In the genomic region with DNA sequence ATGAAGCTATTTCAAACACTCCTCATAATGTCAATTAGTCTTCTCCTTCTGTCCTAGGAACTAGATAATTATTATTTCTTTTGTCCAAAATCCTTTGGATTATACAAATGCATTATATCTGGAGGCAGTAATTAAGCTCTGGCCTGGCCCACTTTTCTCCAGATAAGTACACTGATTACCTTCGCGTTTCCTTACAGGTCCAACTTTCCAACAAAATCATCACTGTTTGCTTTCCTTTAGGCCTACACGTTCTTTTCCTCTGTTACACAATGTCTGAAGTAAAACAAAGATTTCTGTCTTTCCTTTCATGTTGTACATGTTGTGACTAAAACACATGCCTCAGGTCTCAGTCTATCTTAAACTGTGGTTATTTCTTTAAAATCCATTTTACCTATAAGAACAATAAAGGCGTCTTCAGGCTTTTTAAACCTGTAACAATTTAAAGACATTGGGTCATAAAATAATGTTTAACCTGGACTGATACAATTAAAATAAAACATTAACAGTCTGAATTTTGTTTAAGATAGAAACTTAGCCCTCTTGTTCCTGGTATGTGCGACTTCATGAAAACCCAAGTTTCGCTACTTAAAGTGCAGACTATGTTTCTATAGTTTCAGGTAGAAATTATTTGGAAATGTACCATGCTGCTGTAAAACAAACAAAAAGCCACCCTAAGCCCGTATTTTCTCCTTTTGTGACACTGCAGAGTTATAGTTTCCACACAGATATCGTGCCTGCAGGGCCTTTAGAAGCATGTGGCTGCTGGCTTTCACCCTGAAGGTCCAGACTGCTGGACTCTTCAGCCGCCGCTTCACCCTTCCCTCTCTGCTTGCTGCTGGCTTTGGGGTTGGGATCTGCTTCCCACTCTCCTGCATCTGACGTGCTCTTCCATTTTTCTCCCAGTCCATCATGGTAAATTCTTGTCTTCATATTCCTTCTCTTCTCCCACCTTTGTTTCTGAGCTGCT, we compare ENCODE assay signal across 24 cellular contexts.
DNase-seq lines count a peak whose midpoint lies in the region; ATAC-seq and TF ChIP-seq lines count a peak whose summit lies in the region.
"Had no signal": no experiment of that assay in that cellular context is flagged by ENCODE, and none has a peak within 500 bp of the region (broad histone marks: within the 10 kb centered on the region; RNA-seq: fewer than 3 reads in every experiment).

No MANE protein-coding gene starts in this region.

- H3K27me3 Mint-ChIP-seq in activated CD8-positive, alpha-beta T cell treated with anti-CD3 and anti-CD28 coated beads, Interleukin-2, amount 10 ng/mL, durations not matched to agents 7 days and 5 days (ENCODE audit: low read depth): no peaks in the 10 kb centered on the region
- H3K27me3 Mint-ChIP-seq in CD14-positive monocyte (ENCODE audit: low read depth in 3 of 3): no peaks in the 10 kb centered on the region
- H3K27me3 Mint-ChIP-seq: CD4-positive, alpha-beta memory T cell; CD4-positive, CD25-positive, alpha-beta regulatory T cell; CD8-positive, alpha-beta memory T cell had no signal

- H3K4me3 ChIP-seq in neural cell (ENCODE audit: low read length) (no peak overlapping the region), dorsolateral prefrontal cortex (no peak overlapping the region)
- H3K4me3 ChIP-seq: BLaER1 treated with 17β-estradiol and CSF1 and Interleukin-3, amounts not matched to agents 10 nM and 100 nM; GM12878 had no signal

- in situ Hi-C loops in KBM-7 (cut with MboI; ENCODE audit: low pct_unique_long_range_greater_than_20kb, low sequenced_read_pairs): no loop called here

- no peak overlapping the region for H3K4me3 Mint-ChIP-seq in activated CD8-positive, alpha-beta T cell treated with anti-CD3 and anti-CD28 coated beads, Interleukin-2, amount 10 ng/mL, durations not matched to agents 7 days and 5 days
- H3K4me3 Mint-ChIP-seq in CD14-positive monocyte: no peak overlapping the region
- H3K4me3 Mint-ChIP-seq: CD4-positive, alpha-beta memory T cell; CD4-positive, CD25-positive, alpha-beta regulatory T cell; CD8-positive, alpha-beta memory T cell had no signal

- H3K9me3 ChIP-seq in neural cell (ENCODE audit: low read length): no peaks in the 10 kb centered on the region
- H3K9me3 ChIP-seq: BE2C; BLaER1 treated with 17β-estradiol and CSF1 and Interleukin-3, amounts not matched to agents 10 nM and 100 nM had no signal

- H3F3A ChIP-seq in neural cell (ENCODE audit: insufficient read depth, low read length, poor library complexity, severe bottlenecking): no peaks in the 10 kb centered on the region

- no peaks in the 10 kb centered on the region for H3K27me3 ChIP-seq in neural cell (ENCODE audit: insufficient read depth, low read depth, low read length)
- no peaks in the 10 kb centered on the region for H3K27me3 ChIP-seq in dorsolateral prefrontal cortex
- H3K27me3 ChIP-seq: BE2C; BLaER1 treated with 17β-estradiol and CSF1 and Interleukin-3, amounts not matched to agents 10 nM and 100 nM had no signal

- TF ChIP-seq CTCF in VCaP (conservative IDR thresholded peaks at IDR 0.05): no peak
- TF ChIP-seq CTCF in neural cell (IDR thresholded peaks at IDR 0.05; ENCODE audit: poor library complexity, severe bottlenecking): no peak
- no peak for TF ChIP-seq CTCF in dorsolateral prefrontal cortex (IDR thresholded peaks at IDR 0.05 in 54 of 56, conservative IDR thresholded peaks at IDR 0.05 in 2 of 56; ENCODE audit: low read depth in 1 of 56, partially characterized antibody in 56 of 56)
- no peak for TF ChIP-seq CTCF in CD14-positive monocyte (IDR thresholded peaks at IDR 0.05)

- POLR2A ChIA-PET in activated CD8-positive, alpha-beta T cell treated with anti-CD3 and anti-CD28 coated beads, Interleukin-2, amount 10 ng/mL, durations not matched to agents 7 days and 5 days (lab: Charles Lee): no interaction called here

- H3K36me3 Mint-ChIP-seq in activated CD8-positive, alpha-beta T cell treated with anti-CD3 and anti-CD28 coated beads, Interleukin-2, amount 10 ng/mL, durations not matched to agents 7 days and 5 days (ENCODE audit: low read depth): no peaks in the 10 kb centered on the region
- no peaks in the 10 kb centered on the region for H3K36me3 Mint-ChIP-seq in CD14-positive monocyte
- H3K36me3 Mint-ChIP-seq: CD4-positive, alpha-beta memory T cell; CD4-positive, CD25-positive, alpha-beta regulatory T cell; CD8-positive, alpha-beta memory T cell had no signal

- CTCF ChIA-PET in activated CD8-positive, alpha-beta T cell treated with anti-CD3 and anti-CD28 coated beads, Interleukin-2, amount 10 ng/mL, durations not matched to agents 7 days and 5 days (lab: Charles Lee): no interaction called here

- H3K9me3 Mint-ChIP-seq in activated CD8-positive, alpha-beta T cell treated with anti-CD3 and anti-CD28 coated beads, Interleukin-2, amount 10 ng/mL, durations not matched to agents 7 days and 5 days (ENCODE audit: insufficient read depth): peaks cover 5% of the 10 kb centered on the region
- H3K9me3 Mint-ChIP-seq in CD14-positive monocyte: peaks cover 2 to 36% (median 18%) of the 10 kb centered on the region in 7 donors

- no peak overlapping the region for H2AFZ ChIP-seq in neural cell (ENCODE audit: low read depth, low read length)

- H4K20me1 ChIP-seq in neural cell (ENCODE audit: insufficient read depth): no peaks in the 10 kb centered on the region
- H4K20me1 ChIP-seq: BLaER1 treated with 17β-estradiol and CSF1 and Interleukin-3, amounts not matched to agents 10 nM and 100 nM had no signal

- H3K36me3 ChIP-seq in neural cell (ENCODE audit: insufficient read depth, low read length): no peaks in the 10 kb centered on the region
- H3K36me3 ChIP-seq: BE2C; BLaER1 treated with 17β-estradiol and CSF1 and Interleukin-3, amounts not matched to agents 10 nM and 100 nM had no signal

- no peak for TF ChIP-seq EP300 in neural cell (conservative IDR thresholded peaks at IDR 0.05; ENCODE audit: poor library complexity, severe bottlenecking)

- H3K27ac ChIP-seq in VCaP (peak overlapping the region; percentile 1; the same call in 1 of the 2 replicates), neural cell (ENCODE audit: low read length) (peak overlapping the region; percentile 77), dorsolateral prefrontal cortex (peak overlapping the region in 6 of 59 donors; percentile 3 to 27 (median 18))
- H3K27ac ChIP-seq: BLaER1 treated with 17β-estradiol and CSF1 and Interleukin-3, amounts not matched to agents 10 nM and 100 nM; C4-2B had no signal

- intact Hi-C loops in left colon (cut with DNase I, micrococcal nuclease) (no loop called here), dorsolateral prefrontal cortex (cut with DNase I) (loop anchor here in 1 of 2 donors (5.0 kb wide), 1 partner anchor 48 kb away; no protein-coding TSS in a partner anchor), CD14-positive monocyte (cut with micrococcal nuclease) (no loop called here)

- H3K4me1 Mint-ChIP-seq in activated CD8-positive, alpha-beta T cell treated with anti-CD3 and anti-CD28 coated beads, Interleukin-2, amount 10 ng/mL, durations not matched to agents 7 days and 5 days (ENCODE audit: low read depth): no peaks in the 10 kb centered on the region
- no peaks in the 10 kb centered on the region for H3K4me1 Mint-ChIP-seq in CD14-positive monocyte
- H3K4me1 Mint-ChIP-seq: CD4-positive, alpha-beta memory T cell; CD4-positive, CD25-positive, alpha-beta regulatory T cell; CD8-positive, alpha-beta memory T cell had no signal

- peak overlapping the region; percentile 36 for H3K9ac ChIP-seq in neural cell (ENCODE audit: low read length)
- H3K9ac ChIP-seq: BLaER1 treated with 17β-estradiol and CSF1 and Interleukin-3, amounts not matched to agents 10 nM and 100 nM had no signal

- ATAC-seq in left colon: peak; percentile 84
- no peak for ATAC-seq in activated CD8-positive, alpha-beta T cell treated with anti-CD3 and anti-CD28 coated beads, Interleukin-2, amount 10 ng/mL, durations not matched to agents 7 days and 5 days
- ATAC-seq: GM12878 had no signal

- no peak overlapping the region for H3K27ac Mint-ChIP-seq in activated CD8-positive, alpha-beta T cell treated with anti-CD3 and anti-CD28 coated beads, Interleukin-2, amount 10 ng/mL, durations not matched to agents 7 days and 5 days
- no peak overlapping the region for H3K27ac Mint-ChIP-seq in CD14-positive monocyte
- H3K27ac Mint-ChIP-seq: CD4-positive, alpha-beta memory T cell; CD4-positive, CD25-positive, alpha-beta regulatory T cell; CD8-positive, alpha-beta memory T cell had no signal

- no peak for TF ChIP-seq RAD21 in neural cell (conservative IDR thresholded peaks at IDR 0.05)

- H3K79me2 ChIP-seq in neural cell (replicated peaks; ENCODE audit: insufficient read depth, low read length): no peaks in the 10 kb centered on the region

- peak in 1 of 2 donors; percentile 11 for DNase-seq in left colon
- DNase-seq in dorsolateral prefrontal cortex: no peak
- DNase-seq in KBM-7: no peak
- no peak for DNase-seq in activated CD8-positive, alpha-beta T cell treated with anti-CD3 and anti-CD28 coated beads, Interleukin-2, amount 10 ng/mL, durations not matched to agents 7 days and 5 days
- no peak for DNase-seq in CD14-positive monocyte (ENCODE audit: low spot score)
- DNase-seq: 8988T; ACHN; BE2C; CD4-positive, alpha-beta memory T cell; CD4-positive, CD25-positive, alpha-beta regulatory T cell; CD8-positive, alpha-beta memory T cell; COR-L47; DMS 273 treated with DMSO at 0.1 percent for 48 hours; DMS153; DMS53; DMS79; DND-41; EL; GDM1 had no signal

- no peaks in the 10 kb centered on the region for H3K9me2 ChIP-seq in neural cell (ENCODE audit: insufficient read depth, low read length)

- H3K4me2 ChIP-seq in neural cell (ENCODE audit: low read length): no peak overlapping the region
- H3K4me2 ChIP-seq: BLaER1 treated with 17β-estradiol and CSF1 and Interleukin-3, amounts not matched to agents 10 nM and 100 nM had no signal
